In the genomic region with DNA sequence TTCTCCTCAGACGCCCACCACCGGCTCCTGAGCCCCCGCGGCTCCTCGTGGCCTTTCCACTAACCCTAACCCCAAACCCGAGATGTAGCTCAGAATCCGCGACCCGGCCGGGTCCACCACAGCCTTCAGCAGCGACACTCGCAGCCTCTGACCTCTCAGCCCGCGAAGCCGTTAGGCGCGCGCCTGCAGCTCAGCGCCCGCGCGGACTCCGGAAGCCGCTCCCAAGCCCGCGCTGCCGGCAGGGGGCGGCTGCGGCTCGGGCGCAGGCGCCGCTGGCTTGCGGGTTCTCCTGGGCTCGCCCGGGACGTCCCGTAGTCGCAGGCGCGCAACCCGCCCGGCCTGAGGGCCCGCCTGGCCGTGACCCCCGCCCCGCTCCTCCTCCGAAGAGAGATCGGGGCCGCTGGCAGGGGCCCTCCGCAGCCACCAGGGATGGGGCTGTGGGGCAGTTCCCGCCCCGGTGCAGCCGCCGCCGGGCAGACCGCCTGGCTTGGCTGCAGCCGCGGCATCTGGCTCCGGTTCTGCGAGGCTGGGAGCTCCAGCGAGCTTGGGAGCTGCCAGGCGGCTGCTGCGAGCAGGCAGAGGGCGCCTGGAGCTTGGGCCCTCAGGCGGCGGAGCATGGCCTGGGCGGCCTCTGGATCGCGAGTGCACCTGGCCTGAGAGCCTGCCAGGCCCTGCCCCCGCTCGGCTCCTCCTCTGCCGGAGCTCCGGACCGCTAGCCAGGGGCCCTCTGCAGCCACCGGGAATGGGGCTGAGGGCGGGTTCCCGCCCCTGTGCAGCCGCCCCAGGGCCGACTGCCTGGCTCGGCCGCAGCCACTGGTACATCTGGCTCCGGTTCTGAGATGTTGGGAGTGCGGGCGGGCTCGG, we compare ENCODE assay signal across 8 cellular contexts.
DNase-seq lines count a peak whose midpoint lies in the region; ATAC-seq and TF ChIP-seq lines count a peak whose summit lies in the region.

No MANE protein-coding gene starts in this region.

- H2BK5ac ChIP-seq in H9 (ENCODE audit: insufficient read length, low read length), result no peak overlapping the region

- DNase-seq in EH (ENCODE audit: low read depth), result peak; percentile 69
- DNase-seq in H9, result peak; percentile 85
- DNase-seq in NCI-H1694 (lab: John Stamatoyannopoulos, UW), result peak; percentile 27
- peak; percentile 25 for DNase-seq in cerebellar cortex (ENCODE audit: low spot score)
- DNase-seq in kidney tubule cell (ENCODE audit: low spot score), result peak; percentile 80
- peak; percentile 46 to 73 (median 56) for DNase-seq in stimulated activated CD4-positive, alpha-beta T cell treated with anti-CD3 and anti-CD28 coated beads, Interleukin-1b, Interleukin-23, amount 100 ng/mL, for 24 hours (ENCODE audit: low read depth in 4 of 4, low spot score in 1 of 4)
- no peak for DNase-seq in NK-92 treated with Interleukin-12 subunit alpha and Interleukin-12 subunit beta, amount 100 ng/mL, for 24 hours (lab: John Stamatoyannopoulos, UW)

- H3T11ph ChIP-seq in H9 (ENCODE audit: low read length), result no peak overlapping the region

- no peak overlapping the region for H2BK20ac ChIP-seq in H9 (ENCODE audit: low read depth, low read length, poor library complexity, severe bottlenecking)

- H2BK15ac ChIP-seq in H9 (ENCODE audit: low read depth, low read length), result no peak overlapping the region

- H3K9ac ChIP-seq in H9 (ENCODE audit: extremely low read depth, insufficient read length, low read length), result no peak overlapping the region

- H2AFZ ChIP-seq in H9 (ENCODE audit: low read length), result no peak overlapping the region

- no peaks in the 10 kb centered on the region for H3K9me3 ChIP-seq in H9 (ENCODE audit: control insufficient read depth, low read depth, low read length)

- H3K36me3 Mint-ChIP-seq in H9 (ENCODE audit: insufficient read depth in 1 of 3, low read depth in 3 of 3), result no peaks in the 10 kb centered on the region

- no peak overlapping the region for H4K91ac ChIP-seq in H9 (ENCODE audit: insufficient read length, low read depth, low read length)

- H3K9me3 Mint-ChIP-seq in H9, result peaks cover 5% of the 10 kb centered on the region in 2 experiments

- H3K23ac ChIP-seq in H9 (ENCODE audit: insufficient read length, low read depth, low read length), result no peak overlapping the region

- H3K56ac ChIP-seq in H9 (ENCODE audit: insufficient read length, low read depth, low read length), result no peak overlapping the region

- H3K27ac ChIP-seq in H9 (ENCODE audit: insufficient read length, low read depth, low read length), result no peak overlapping the region

- no peak overlapping the region for H4K5ac ChIP-seq in H9 (ENCODE audit: insufficient read length, low read depth, low read length)

- H2BK120ac ChIP-seq in H9 (ENCODE audit: low read depth, low read length, poor library complexity, severe bottlenecking), result no peak overlapping the region

- H3K18ac ChIP-seq in H9 (ENCODE audit: insufficient read length, low read depth, low read length), result no peak overlapping the region

- H3K23me2 ChIP-seq in H9 (ENCODE audit: insufficient read length, low read depth, low read length, poor library complexity, severe bottlenecking), result peaks cover 7% of the 10 kb centered on the region

- peaks cover 87% of the 10 kb centered on the region for H3K27me3 Mint-ChIP-seq in H9 (ENCODE audit: low read depth)

- H3K4me3 Mint-ChIP-seq in H9, result peak overlapping the region; percentile 64 to 81

- H3K14ac ChIP-seq in H9 (ENCODE audit: insufficient read depth, low read length), result no peak overlapping the region

- H3K27me3 ChIP-seq in H9 (ENCODE audit: insufficient read depth, low read length), result peaks cover 11% of the 10 kb centered on the region

- H4K8ac ChIP-seq in H9 (replicated peaks; ENCODE audit: insufficient read length, low read depth, low read length), result no peak overlapping the region

- H3K79me2 ChIP-seq in H9 (ENCODE audit: insufficient read depth, low read length), result no peaks in the 10 kb centered on the region

- peak; percentile 85 for ATAC-seq in activated CD4-positive, CD25-positive, alpha-beta regulatory T cell treated with anti-CD3 and anti-CD28 coated beads, Interleukin-2, amount 50 U/mL, for 24 hours

- no peaks in the 10 kb centered on the region for H3K4me1 Mint-ChIP-seq in H9

- no peaks in the 10 kb centered on the region for H4K20me1 ChIP-seq in H9 (ENCODE audit: control insufficient read depth, insufficient read depth, insufficient read length)

- TF ChIP-seq CTCF in H9 (conservative IDR thresholded peaks at IDR 0.05), result peak; percentile 64

- no peak overlapping the region for H3K4ac ChIP-seq in H9 (ENCODE audit: low read depth, low read length)

- no peaks in the 10 kb centered on the region for H3K4me1 ChIP-seq in H9 (ENCODE audit: insufficient read depth, low read length)

- H2AK5ac ChIP-seq in H9 (ENCODE audit: insufficient read length, low read length), result no peak overlapping the region

- no CpG with 5 or more reads among the region's 86 CpGs for whole genome bisulfite sequencing in H9 (ENCODE audit: extremely low coverage, insufficient read length, low lambda C conversion rate)

- no peaks in the 10 kb centered on the region for H3K79me1 ChIP-seq in H9 (ENCODE audit: insufficient read depth, low read depth, low read length, poor library complexity, severe bottlenecking)

- H3K4me2 ChIP-seq in H9 (ENCODE audit: insufficient read depth, insufficient read length, low read length), result peak overlapping the region; percentile 66

- H3K27ac Mint-ChIP-seq in H9, result no peak overlapping the region

- H2BK12ac ChIP-seq in H9 (ENCODE audit: insufficient read length, low read depth, low read length), result no peak overlapping the region
